ENCODE assay signal across 7 cellular contexts in genomic region chr15:65184305-65184943, GRCh38. TPM values are rescaled to one million over a fixed set of nuclear protein-coding genes. Genes with fewer than 3 reads are reported as not detected.
A peak's percentile ranks its signal among the peaks of the same experiment; 100 is the strongest.
DNase-seq lines count a peak whose midpoint lies in the region; ATAC-seq and TF ChIP-seq lines count a peak whose summit lies in the region.

No MANE protein-coding gene starts in this region.

- in situ Hi-C loops in GM13977 (cut with MboI; ENCODE audit: low pct_unique_long_range_greater_than_20kb, low sequenced_read_pairs, unreplicated experiment): loop anchor here (25.0 kb wide), 1 partner anchor 103 kb away; the partner anchor contains the start of genes PARP16 and RNU5A-1

- POLR2A ChIA-PET in naive thymus-derived CD4-positive, alpha-beta T cell (lab: Charles Lee): interaction anchor here (0.6 to 3.4 kb wide), 6 partner anchors 98 to 291 kb away, joined by 3 to 32 read pairs (median 10); partner anchors contain the start of genes PARP16 and RNU5B-1

- H3K27me3 Mint-ChIP-seq in naive thymus-derived CD4-positive, alpha-beta T cell: no peaks in the 10 kb centered on the region

- TF ChIP-seq CTCF in GM13977 (IDR thresholded peaks at IDR 0.05; ENCODE audit: extremely low read depth, insufficient read depth, missing control alignments): no peak
- no peak for TF ChIP-seq CTCF in esophagus squamous epithelium (IDR thresholded peaks at IDR 0.05)
- TF ChIP-seq CTCF in testis (IDR thresholded peaks at IDR 0.05): no peak

- ATAC-seq in HG02759 (IDR thresholded peaks at IDR 0.05; ENCODE audit: unreplicated experiment): peak; percentile 26
- no peak for ATAC-seq in naive thymus-derived CD4-positive, alpha-beta T cell

- DNase-seq in GM13977 (ENCODE audit: low spot score): peak; percentile 47
- peak; percentile 5 for DNase-seq in NCI-H748 treated with DMSO at 0.1 percent for 48 hours (lab: John Stamatoyannopoulos, UW)
- peak; percentile 25 for DNase-seq in activated T-cell treated with anti-CD3 and anti-CD28 coated beads for 48 hours (ENCODE audit: low read depth)
- no peak for DNase-seq in esophagus squamous epithelium (lab: John Stamatoyannopoulos, UW)
- DNase-seq in naive thymus-derived CD4-positive, alpha-beta T cell: peak in 6 of 9 donors; percentile 13 to 55 (median 26)
- peak; percentile 76 for DNase-seq in testis

- TF ChIP-seq POLR2A in esophagus squamous epithelium (IDR thresholded peaks at IDR 0.05) (peak in 2 of 4 donors; percentile 29 to 35), testis (IDR thresholded peaks at IDR 0.05) (no peak)

- H3K4me3 ChIP-seq in esophagus squamous epithelium: peak overlapping the region; percentile 76 to 100 (median 79)
- H3K4me3 ChIP-seq in naive thymus-derived CD4-positive, alpha-beta T cell (ENCODE audit: low read length): peak overlapping the region; percentile 85
- peak overlapping the region; percentile 90 to 91 for H3K4me3 ChIP-seq in testis

- no peaks in the 10 kb centered on the region for H3K9me3 ChIP-seq in esophagus squamous epithelium
- no peaks in the 10 kb centered on the region for H3K9me3 ChIP-seq in naive thymus-derived CD4-positive, alpha-beta T cell (ENCODE audit: control insufficient read depth in 2 of 3, low read length in 3 of 3)
- H3K9me3 ChIP-seq in testis: no peaks in the 10 kb centered on the region

- H3K27ac ChIP-seq in esophagus squamous epithelium (peak overlapping the region; percentile 92 to 99 (median 95)), testis (peak overlapping the region; percentile 92 to 97)
- peak overlapping the region; percentile 93 for H3K27ac ChIP-seq in naive thymus-derived CD4-positive, alpha-beta T cell (ENCODE audit: low read depth, low read length)

- peak overlapping the region; percentile 86 to 97 (median 96) for H3K27ac Mint-ChIP-seq in naive thymus-derived CD4-positive, alpha-beta T cell

- peak overlapping the region; percentile 89 to 96 (median 94) for H3K4me3 Mint-ChIP-seq in naive thymus-derived CD4-positive, alpha-beta T cell

- H3K27me3 ChIP-seq in esophagus squamous epithelium: no peaks in the 10 kb centered on the region
- no peaks in the 10 kb centered on the region for H3K27me3 ChIP-seq in naive thymus-derived CD4-positive, alpha-beta T cell (ENCODE audit: control insufficient read depth in 2 of 2, insufficient read depth in 2 of 2, low read length in 2 of 2)
- no peaks in the 10 kb centered on the region for H3K27me3 ChIP-seq in testis

- H3K4me1 ChIP-seq in esophagus squamous epithelium (peaks cover 7 to 52% (median 23%) of the 10 kb centered on the region in 3 donors), testis (peaks cover 9% of the 10 kb centered on the region)
- peaks cover 4% of the 10 kb centered on the region in 2 donors for H3K4me1 ChIP-seq in naive thymus-derived CD4-positive, alpha-beta T cell (ENCODE audit: control insufficient read depth in 2 of 2, insufficient read depth in 2 of 2, low read length in 2 of 2)

- WGBS in esophagus squamous epithelium, 2 donors: 0 to 2% methylated on average over 9 of the region's 36 CpGs
- 0 to 1% methylated on average over 18 to 36 of the region's 36 CpGs for WGBS in testis, 2 donors

- peaks cover 14 to 47% (median 36%) of the 10 kb centered on the region in 7 donors for H3K4me1 Mint-ChIP-seq in naive thymus-derived CD4-positive, alpha-beta T cell

- H3K9me3 Mint-ChIP-seq in naive thymus-derived CD4-positive, alpha-beta T cell: peaks cover 0 to 2% (median 0%) of the 10 kb centered on the region in 11 donors

- intact Hi-C loops in esophagus squamous epithelium (cut with DNase I) (no loop called here), testis (cut with DNase I; ENCODE audit: low total_unique reads) (no loop called here)
- intact Hi-C loops in naive thymus-derived CD4-positive, alpha-beta T cell (cut with micrococcal nuclease): loop anchor here (2.0 to 10.0 kb wide), 3 partner anchors 120 to 1910 kb away; partner anchors contain the start of genes APH1B (in 1 of the 2), RNU5B-1 (in 1 of the 2) and TRIP4 (in 1 of the 2)

- H3K36me3 ChIP-seq in esophagus squamous epithelium: peaks cover 0 to 20% (median 0%) of the 10 kb centered on the region in 3 donors
- peaks cover 0 to 20% (median 0%) of the 10 kb centered on the region in 3 experiments for H3K36me3 ChIP-seq in naive thymus-derived CD4-positive, alpha-beta T cell (ENCODE audit: control insufficient read depth in 2 of 3, insufficient read depth in 3 of 3, low read length in 3 of 3)
- H3K36me3 ChIP-seq in testis (ENCODE audit: low read depth, missing control alignments): no peaks in the 10 kb centered on the region

- CTCF ChIA-PET in naive thymus-derived CD4-positive, alpha-beta T cell (lab: Charles Lee): no interaction called here

- peaks cover 0 to 8% (median 0%) of the 10 kb centered on the region in 5 donors for H3K36me3 Mint-ChIP-seq in naive thymus-derived CD4-positive, alpha-beta T cell

RNA-seq across cellular contexts. Expression of gene CLPX, which starts 0.7 kb away (rescaled TPM):
- 10 to 100 TPM; 51.0 to 57.4 (median 54.1) TPM for total RNA-seq in esophagus squamous epithelium
- 10 to 100 TPM; 33.4 to 56.3 (median 51.1) TPM for total RNA-seq in naive thymus-derived CD4-positive, alpha-beta T cell
- 10 to 100 TPM; 34.1 to 37.0 TPM for polyA plus RNA-seq in naive thymus-derived CD4-positive, alpha-beta T cell
- total RNA-seq in testis: 10 to 100 TPM; 60.4 to 89.4 TPM
- 75.8 TPM for polyA plus RNA-seq in testis (ENCODE audit: insufficient read depth, low read depth, low replicate concordance)

RNA-seq across cellular contexts. Expression of gene CILP, which starts 26.8 kb away (rescaled TPM):
- total RNA-seq in esophagus squamous epithelium (10 to 100 TPM in 1 of 4 donors, 1 to 10 TPM in 3; 2.5 to 78.0 (median 5.5) TPM), testis (10 to 100 TPM in 1 of 2 donors, 1 to 10 TPM in 1; 8.0 to 27.1 TPM)
- under 1 TPM; 0.05 to 0.49 (median 0.44) TPM for total RNA-seq in naive thymus-derived CD4-positive, alpha-beta T cell
- polyA plus RNA-seq in naive thymus-derived CD4-positive, alpha-beta T cell: under 1 TPM in 1 of 2 donors, not detected in 1; 0.10 TPM
- polyA plus RNA-seq in testis (ENCODE audit: insufficient read depth, low read depth, low replicate concordance): 48.6 TPM

RNA-seq across cellular contexts. Expression of gene PDCD7, which starts 50.8 kb away (rescaled TPM):
- 10 to 100 TPM; 12.1 to 20.8 (median 16.6) TPM for total RNA-seq in esophagus squamous epithelium
- 10 to 100 TPM; 23.0 to 38.6 (median 36.9) TPM for total RNA-seq in naive thymus-derived CD4-positive, alpha-beta T cell
- 10 to 100 TPM; 10.6 to 26.5 TPM for polyA plus RNA-seq in naive thymus-derived CD4-positive, alpha-beta T cell
- 10 to 100 TPM; 66.8 to 76.1 TPM for total RNA-seq in testis
- 39.7 TPM for polyA plus RNA-seq in testis (ENCODE audit: insufficient read depth, low read depth, low replicate concordance)

Comparison
In these comparisons a context has a peak if more than half of its experiments do, and no peak if none do; other contexts are left out.
1. intact Hi-C loops: an anchor here in naive thymus-derived CD4-positive, alpha-beta T cell (2.0 to 10.0 kb wide); none called in esophagus squamous epithelium and testis.